In genomic region chr10:105706281-105707026, GRCh38 we compare ENCODE assay signal across 18 cellular contexts.
DNase-seq lines count a peak whose midpoint lies in the region; ATAC-seq and TF ChIP-seq lines count a peak whose summit lies in the region.
"Had no signal": no experiment of that assay in that cellular context is flagged by ENCODE, and none has a peak within 500 bp of the region (broad histone marks: within the 10 kb centered on the region; RNA-seq: fewer than 3 reads in every experiment).

No MANE protein-coding gene starts in this region.

- no peak for TF ChIP-seq POLR2A in body of pancreas (IDR thresholded peaks at IDR 0.05)

- peaks cover 10% of the 10 kb centered on the region for H3K9me3 ChIP-seq in Karpas-422 (ENCODE audit: low read length)
- no peaks in the 10 kb centered on the region for H3K9me3 ChIP-seq in body of pancreas
- H3K9me3 ChIP-seq in lung (ENCODE audit: control insufficient read depth in 2 of 2, insufficient read depth in 1 of 2, low read length in 1 of 2) = no peaks in the 10 kb centered on the region
- H3K9me3 ChIP-seq in ascending aorta = no peaks in the 10 kb centered on the region
- H3K9me3 ChIP-seq: A549, BE2C had no signal

- H2AFZ ChIP-seq in Karpas-422 (ENCODE audit: low read length) = no peak overlapping the region
- H2AFZ ChIP-seq: GM23338 had no signal

- H3K27me3 ChIP-seq in Karpas-422 (ENCODE audit: low read length) (no peaks in the 10 kb centered on the region), body of pancreas (no peaks in the 10 kb centered on the region), lung (ENCODE audit: control insufficient read depth, insufficient read depth) (no peaks in the 10 kb centered on the region), ascending aorta (no peaks in the 10 kb centered on the region)
- H3K27me3 ChIP-seq: BE2C had no signal

- H3K27ac ChIP-seq in Karpas-422 (ENCODE audit: low read length) = peak overlapping the region; percentile 77
- H3K27ac ChIP-seq in body of pancreas = no peak overlapping the region
- no peak overlapping the region for H3K27ac ChIP-seq in lung (ENCODE audit: low read depth in 1 of 2, low read length in 1 of 2)
- H3K27ac ChIP-seq in ascending aorta = no peak overlapping the region
- H3K27ac ChIP-seq: A549, C4-2B, HL-60 had no signal

- no peaks in the 10 kb centered on the region for H3K27me3 Mint-ChIP-seq in T-helper 2 cell treated with Interferon-gamma antibody and Interleukin-4, amounts not matched to agents 5 μg/mL and 100 μg/mL, for 36 hours (ENCODE audit: low read depth)
- H3K27me3 Mint-ChIP-seq: CD4-positive, alpha-beta memory T cell had no signal

- H3K4me3 ChIP-seq in Karpas-422 (ENCODE audit: low read length) = no peak overlapping the region
- no peak overlapping the region for H3K4me3 ChIP-seq in LNCaP clone FGC (ENCODE audit: low read depth, low read length)
- no peak overlapping the region for H3K4me3 ChIP-seq in body of pancreas
- no peak overlapping the region for H3K4me3 ChIP-seq in lung
- no peak overlapping the region for H3K4me3 ChIP-seq in ascending aorta
- H3K4me3 ChIP-seq: A549, GM23338 had no signal

- H3K9me2 ChIP-seq in Karpas-422 (replicated peaks; ENCODE audit: insufficient read depth, low read length) = no peaks in the 10 kb centered on the region

- DNase-seq in Karpas-422 (no peak), LNCaP clone FGC (ENCODE audit: low read depth) (peak; percentile 3), body of pancreas (no peak), lung (ENCODE audit: low spot score) (no peak), NCI-H446 (lab: John Stamatoyannopoulos, UW) (no peak), ascending aorta (ENCODE audit: low spot score in 2 of 2) (no peak)
- DNase-seq in activated CD4-positive, alpha-beta T cell treated with anti-CD3 and anti-CD28 coated beads for 48 hours = no peak
- DNase-seq in T-helper 2 cell treated with Interferon-gamma antibody and Interleukin-4, amounts not matched to agents 5 μg/mL and 100 μg/mL, for 36 hours (ENCODE audit: low spot score) = no peak
- DNase-seq: BE2C; CD4-positive, alpha-beta memory T cell; COR-L47; DMS79 treated with DMSO at 0.1 percent for 48 hours; EL; H7 had no signal

- H3K4me2 ChIP-seq in Karpas-422 (ENCODE audit: low read depth, low read length, poor library complexity, severe bottlenecking) = no peak overlapping the region
- H3K4me2 ChIP-seq: A549, GM23338 had no signal

- H3K79me2 ChIP-seq in Karpas-422 (ENCODE audit: low read length) = no peaks in the 10 kb centered on the region

- intact Hi-C loops in body of pancreas (cut with DNase I) = no loop called here
- intact Hi-C loops in ascending aorta (cut with DNase I) = no loop called here

- no peaks in the 10 kb centered on the region for H3K36me3 Mint-ChIP-seq in T-helper 2 cell treated with Interferon-gamma antibody and Interleukin-4, amounts not matched to agents 5 μg/mL and 100 μg/mL, for 36 hours (ENCODE audit: low read depth)
- H3K36me3 Mint-ChIP-seq: CD4-positive, alpha-beta memory T cell had no signal

- 35 to 46% methylated on average over 3 of the region's 3 CpGs for WGBS in body of pancreas, 2 donors
- 67 to 84% methylated on average over 3 of the region's 3 CpGs for WGBS in lung, 2 donors

- H3K27ac Mint-ChIP-seq in T-helper 2 cell treated with Interferon-gamma antibody and Interleukin-4, amounts not matched to agents 5 μg/mL and 100 μg/mL, for 36 hours = no peak overlapping the region
- H3K27ac Mint-ChIP-seq: CD4-positive, alpha-beta memory T cell; GM23338 had no signal

- no peaks in the 10 kb centered on the region for H3K36me3 ChIP-seq in Karpas-422 (ENCODE audit: insufficient read depth, low read length)
- no peaks in the 10 kb centered on the region for H3K36me3 ChIP-seq in body of pancreas (replicated peaks in 1 of 2; ENCODE audit: insufficient read depth in 1 of 2, low read depth in 2 of 2)
- H3K36me3 ChIP-seq in lung (ENCODE audit: control insufficient read depth in 2 of 2, insufficient read depth in 2 of 2, low read length in 2 of 2) = no peaks in the 10 kb centered on the region
- no peaks in the 10 kb centered on the region for H3K36me3 ChIP-seq in ascending aorta
- H3K36me3 ChIP-seq: BE2C had no signal

- TF ChIP-seq CTCF in LNCaP clone FGC (IDR thresholded peaks at IDR 0.05; ENCODE audit: control insufficient read depth, extremely low read depth, insufficient read depth) (no peak), body of pancreas (IDR thresholded peaks at IDR 0.05) (no peak), lung (IDR thresholded peaks at IDR 0.05; ENCODE audit: control extremely low read depth, extremely low read depth) (no peak), ascending aorta (IDR thresholded peaks at IDR 0.05) (no peak)

- no peaks in the 10 kb centered on the region for H4K20me1 ChIP-seq in Karpas-422 (ENCODE audit: insufficient read depth, low read depth, low read length)

- H3K4me3 Mint-ChIP-seq in T-helper 2 cell treated with Interferon-gamma antibody and Interleukin-4, amounts not matched to agents 5 μg/mL and 100 μg/mL, for 36 hours = no peak overlapping the region
- H3K4me3 Mint-ChIP-seq: CD4-positive, alpha-beta memory T cell; GM23338 had no signal

- H3K9ac ChIP-seq in Karpas-422 (ENCODE audit: low read length) = no peak overlapping the region

- ATAC-seq in body of pancreas (peak; percentile 83), lung (ENCODE audit: insufficient read depth, low FRiP score) (peak; percentile 46)
- ATAC-seq: A549, GM23338 had no signal

- H3K4me1 Mint-ChIP-seq in T-helper 2 cell treated with Interferon-gamma antibody and Interleukin-4, amounts not matched to agents 5 μg/mL and 100 μg/mL, for 36 hours (ENCODE audit: low read depth) = no peaks in the 10 kb centered on the region
- H3K4me1 Mint-ChIP-seq: CD4-positive, alpha-beta memory T cell had no signal

- peaks cover 8% of the 10 kb centered on the region for H3K9me3 Mint-ChIP-seq in T-helper 2 cell treated with Interferon-gamma antibody and Interleukin-4, amounts not matched to agents 5 μg/mL and 100 μg/mL, for 36 hours
- H3K9me3 Mint-ChIP-seq: GM23338 had no signal

- H3K4me1 ChIP-seq in Karpas-422 (ENCODE audit: low read length) (peaks cover 51% of the 10 kb centered on the region), body of pancreas (peaks cover 11% of the 10 kb centered on the region), lung (ENCODE audit: control insufficient read depth in 2 of 2, insufficient read depth in 2 of 2, low read length in 2 of 2) (no peaks in the 10 kb centered on the region), ascending aorta (no peaks in the 10 kb centered on the region)
- H3K4me1 ChIP-seq: A549, BE2C had no signal
